In genomic region chr15:31248263-31248662, GRCh38 we compare ENCODE assay signal across 21 cellular contexts.
"Had no signal": no experiment of that assay in that cellular context is flagged by ENCODE, and none has a peak within 500 bp of the region (broad histone marks: within the 10 kb centered on the region; RNA-seq: fewer than 3 reads in every experiment).

No MANE protein-coding gene starts in this region.

- H3K27ac ChIP-seq: adrenal gland, coronary artery, epithelial cell of prostate, gastroesophageal sphincter, heart left ventricle, neutrophil, ovary, psoas muscle, right atrium auricular region, transverse colon, uterus, WERI-Rb-1 had no signal

- H3K27me3 Mint-ChIP-seq: central memory CD8-positive, alpha-beta T cell had no signal

- H3K36me3 ChIP-seq: adrenal gland, gastroesophageal sphincter, heart left ventricle, neutrophil, ovary, right atrium auricular region, transverse colon, uterus, WERI-Rb-1 had no signal

- H3K9me3 ChIP-seq: adrenal gland, gastroesophageal sphincter, heart left ventricle, neutrophil, ovary, psoas muscle, right atrium auricular region, transverse colon, uterus had no signal

- H3K36me3 Mint-ChIP-seq: activated naive CD4-positive, alpha-beta T cell treated with anti-CD3 and anti-CD28 coated beads, Interleukin-2, amount 10 ng/mL, durations not matched to agents 7 days and 5 days; natural killer cell treated with Interleukin-12 subunit alpha and Interleukin-12 subunit beta and Interleukin-15 and Interleukin-18, amount 100 ng/mL, for 72 hours had no signal

- H3K27ac Mint-ChIP-seq: activated naive CD4-positive, alpha-beta T cell treated with anti-CD3 and anti-CD28 coated beads, Interleukin-2, amount 10 ng/mL, durations not matched to agents 7 days and 5 days; activated T-cell treated with anti-CD3 and anti-CD28 coated beads, Interleukin-2, amount 50 U/mL, for 72 hours had no signal

- H3K27me3 ChIP-seq: adrenal gland, heart left ventricle, neutrophil, ovary, right atrium auricular region, transverse colon, uterus had no signal

- H3K4me3 ChIP-seq: adrenal gland, coronary artery, gastroesophageal sphincter, heart left ventricle, ovary, psoas muscle, right atrium auricular region, transverse colon, uterus had no signal

- DNase-seq: activated CD4-positive, alpha-beta T cell treated with anti-CD3 and anti-CD28 coated beads, Interleukin-2, amount 50 U/mL, for 48 hours; activated effector memory CD4-positive, alpha-beta T cell treated with anti-CD3 and anti-CD28 coated beads, Interleukin-2, amount 50 U/mL, for 16 hours; activated naive CD4-positive, alpha-beta T cell treated with anti-CD3 and anti-CD28 coated beads, Interleukin-2, amount 10 ng/mL, durations not matched to agents 7 days and 5 days; activated T-cell treated with anti-CD3 and anti-CD28 coated beads, Interleukin-2, amount 50 U/mL, for 72 hours; adrenal gland; left cardiac atrium; midbrain; ovary; psoas muscle; stimulated activated CD4-positive, alpha-beta T cell treated with anti-CD3 and anti-CD28 coated beads, Interleukin-1b, Interleukin-23, amount 100 ng/mL, for 48 hours; transverse colon; uterus; WERI-Rb-1 had no signal

- H3K9me3 Mint-ChIP-seq: activated naive CD4-positive, alpha-beta T cell treated with anti-CD3 and anti-CD28 coated beads, Interleukin-2, amount 10 ng/mL, durations not matched to agents 7 days and 5 days; activated T-cell treated with anti-CD3 and anti-CD28 coated beads, Interleukin-2, amount 50 U/mL, for 72 hours; central memory CD8-positive, alpha-beta T cell; natural killer cell treated with Interleukin-12 subunit alpha and Interleukin-12 subunit beta and Interleukin-15 and Interleukin-18, amount 100 ng/mL, for 72 hours had no signal

- ATAC-seq: activated T-cell treated with anti-CD3 and anti-CD28 coated beads, Interleukin-2, amount 50 U/mL, for 72 hours; gastroesophageal sphincter; heart left ventricle; left cardiac atrium; psoas muscle had no signal

- H3K4me1 ChIP-seq: adrenal gland, gastroesophageal sphincter, heart left ventricle, psoas muscle, right atrium auricular region, transverse colon, uterus had no signal

- H3K4me3 Mint-ChIP-seq: activated naive CD4-positive, alpha-beta T cell treated with anti-CD3 and anti-CD28 coated beads, Interleukin-2, amount 10 ng/mL, durations not matched to agents 7 days and 5 days; activated T-cell treated with anti-CD3 and anti-CD28 coated beads, Interleukin-2, amount 50 U/mL, for 72 hours; central memory CD8-positive, alpha-beta T cell; natural killer cell treated with Interleukin-12 subunit alpha and Interleukin-12 subunit beta and Interleukin-15 and Interleukin-18, amount 100 ng/mL, for 72 hours had no signal
